In the genomic region with DNA sequence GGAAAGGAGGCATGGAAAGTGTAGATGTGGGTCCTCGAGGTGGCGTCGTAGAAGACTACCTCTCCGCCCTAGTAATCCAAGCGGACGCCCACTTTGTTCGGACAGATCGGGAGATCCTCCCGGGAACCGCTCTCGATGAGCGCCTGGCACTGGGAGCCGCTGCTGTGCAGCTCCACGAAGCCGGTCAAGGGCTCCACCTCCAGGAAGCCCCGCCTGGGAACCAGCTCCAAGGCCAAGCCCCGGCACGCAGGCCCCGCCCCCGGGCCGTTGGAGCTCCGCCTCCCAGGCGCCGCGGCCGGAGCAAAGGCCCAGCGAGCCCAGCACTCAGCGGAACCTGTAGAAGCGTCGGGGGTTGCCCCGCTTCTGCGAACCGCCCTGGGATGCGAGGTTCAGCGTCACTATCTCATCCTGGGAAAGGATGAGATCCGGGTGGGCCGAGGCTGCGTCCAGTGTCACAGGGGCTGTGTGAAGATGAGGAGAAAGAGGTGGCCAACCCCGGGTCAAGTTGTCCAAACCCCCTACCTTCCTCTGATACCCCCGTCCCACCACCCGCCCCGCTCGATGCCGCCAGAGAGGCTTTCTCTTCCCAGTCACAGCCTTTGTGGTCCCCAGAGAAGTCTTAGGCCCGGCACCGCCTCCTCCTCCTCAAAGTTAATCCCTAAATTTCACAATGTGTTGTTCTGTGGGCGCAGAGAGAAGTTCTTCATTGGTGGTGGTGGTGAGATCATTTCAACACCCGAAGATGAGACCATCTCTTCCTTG, we compare ENCODE assay signal across 8 cellular contexts. TPM values are rescaled to one million over a fixed set of nuclear protein-coding genes. Genes with fewer than 3 reads are reported as not detected.
DNase-seq lines count a peak whose midpoint lies in the region; FAIRE-seq and TF ChIP-seq lines count a peak whose summit lies in the region.

No MANE protein-coding gene starts in this region.

- peak overlapping the region; percentile 65 for H3K4me3 ChIP-seq in HUES48 (ENCODE audit: low read depth, low read length)
- H3K4me3 ChIP-seq in SJSA1: peak overlapping the region; percentile 21
- peak overlapping the region; percentile 38 for H3K4me3 ChIP-seq in neural progenitor cell
- H3K4me3 ChIP-seq in stomach: peak overlapping the region; percentile 39 to 50 (median 48)

- H3K9me3 Mint-ChIP-seq in activated naive CD4-positive, alpha-beta T cell treated with anti-CD3 and anti-CD28 coated beads for 36 hours: no peaks in the 10 kb centered on the region
- peaks cover 2% of the 10 kb centered on the region for H3K9me3 Mint-ChIP-seq in neural progenitor cell

- peaks cover 86% of the 10 kb centered on the region for H3K27me3 ChIP-seq in HUES48 (ENCODE audit: control insufficient read depth, insufficient read depth, low read length)
- peaks cover 40% of the 10 kb centered on the region for H3K27me3 ChIP-seq in SJSA1 (replicated peaks)
- peaks cover 100% of the 10 kb centered on the region for H3K27me3 ChIP-seq in neural progenitor cell
- H3K27me3 ChIP-seq in stomach: peaks cover 4 to 81% (median 13%) of the 10 kb centered on the region in 3 donors

- TF ChIP-seq CTCF in neural progenitor cell (IDR thresholded peaks at IDR 0.05): no peak
- TF ChIP-seq CTCF in stomach (IDR thresholded peaks at IDR 0.05): no peak

- peaks cover 28% of the 10 kb centered on the region for H4K20me1 ChIP-seq in neural progenitor cell (ENCODE audit: low read depth)

- no peak for TF ChIP-seq EP300 in stomach (IDR thresholded peaks at IDR 0.05)

- H3K27ac ChIP-seq in HUES48 (ENCODE audit: low read depth, low read length) (no peak overlapping the region), SJSA1 (no peak overlapping the region), neural progenitor cell (no peak overlapping the region), stomach (peak overlapping the region; percentile 67 to 82 (median 80))

- peak overlapping the region; percentile 30 for H2AFZ ChIP-seq in neural progenitor cell (replicated peaks)

- H3K27ac Mint-ChIP-seq in activated naive CD4-positive, alpha-beta T cell treated with anti-CD3 and anti-CD28 coated beads for 36 hours: no peak overlapping the region
- H3K27ac Mint-ChIP-seq in neural progenitor cell: no peak overlapping the region

- no peaks in the 10 kb centered on the region for H3K36me3 Mint-ChIP-seq in activated naive CD4-positive, alpha-beta T cell treated with anti-CD3 and anti-CD28 coated beads for 36 hours (ENCODE audit: low read depth)
- no peaks in the 10 kb centered on the region for H3K36me3 Mint-ChIP-seq in neural progenitor cell

- peaks cover 55% of the 10 kb centered on the region for H3K4me1 Mint-ChIP-seq in activated naive CD4-positive, alpha-beta T cell treated with anti-CD3 and anti-CD28 coated beads for 36 hours (ENCODE audit: low read depth)
- H3K4me1 Mint-ChIP-seq in neural progenitor cell: peaks cover 28% of the 10 kb centered on the region

- peaks cover 20% of the 10 kb centered on the region for H3K27me3 Mint-ChIP-seq in activated naive CD4-positive, alpha-beta T cell treated with anti-CD3 and anti-CD28 coated beads for 36 hours (ENCODE audit: low read depth)
- peaks cover 64% of the 10 kb centered on the region for H3K27me3 Mint-ChIP-seq in neural progenitor cell (ENCODE audit: insufficient read depth, low read depth)

- peak; percentile 68 for DNase-seq in SIG-M5 treated with dmso at 0.1 percent for 504 hours (lab: John Stamatoyannopoulos, UW; ENCODE audit: unreplicated experiment)
- DNase-seq in SIG-M5 (lab: John Stamatoyannopoulos, UW): no peak
- DNase-seq in SJSA1 (ENCODE audit: low read depth in 1 of 2, low spot score in 2 of 2): peak; percentile 72 to 90
- peak; percentile 73 for DNase-seq in activated naive CD4-positive, alpha-beta T cell treated with anti-CD3 and anti-CD28 coated beads for 36 hours
- peak; percentile 86 to 89 for DNase-seq in frontal cortex (ENCODE audit: low spot score in 2 of 2)
- peak; percentile 79 for DNase-seq in neural progenitor cell (ENCODE audit: low spot score)
- DNase-seq in stomach: peak; percentile 90

- H3K4me2 ChIP-seq in neural progenitor cell: peak overlapping the region; percentile 83

- intact Hi-C loops in activated naive CD4-positive, alpha-beta T cell treated with anti-CD3 and anti-CD28 coated beads for 36 hours (cut with micrococcal nuclease): loop anchor here (1.0 to 2.0 kb wide), 3 partner anchors 35 to 295 kb away; a partner anchor contains a TSS
- intact Hi-C loops in stomach (cut with DNase I; ENCODE audit: low total_unique reads): no loop called here

- TF ChIP-seq POLR2A in stomach (IDR thresholded peaks at IDR 0.05): peak in 2 of 4 donors; percentile 14 to 67

- no peak for FAIRE-seq in frontal cortex (lab: Jason Lieb, UNC)

- H3K9ac ChIP-seq in HUES48 (ENCODE audit: low read depth, low read length): no peak overlapping the region
- H3K9ac ChIP-seq in neural progenitor cell: no peak overlapping the region

- no peaks in the 10 kb centered on the region for H3K79me2 ChIP-seq in neural progenitor cell (ENCODE audit: low read depth)

- peaks cover 25% of the 10 kb centered on the region for H3K4me1 ChIP-seq in HUES48 (ENCODE audit: control insufficient read depth, insufficient read depth, low read length)
- H3K4me1 ChIP-seq in SJSA1 (replicated peaks): peaks cover 32% of the 10 kb centered on the region
- H3K4me1 ChIP-seq in neural progenitor cell: peaks cover 14% of the 10 kb centered on the region
- peaks cover 30 to 55% (median 38%) of the 10 kb centered on the region in 4 donors for H3K4me1 ChIP-seq in stomach

- no peaks in the 10 kb centered on the region for H3K9me3 ChIP-seq in HUES48 (ENCODE audit: control insufficient read depth, insufficient read depth, low read length)
- H3K9me3 ChIP-seq in SJSA1 (replicated peaks): no peaks in the 10 kb centered on the region
- no peaks in the 10 kb centered on the region for H3K9me3 ChIP-seq in neural progenitor cell (ENCODE audit: low read depth)
- no peaks in the 10 kb centered on the region for H3K9me3 ChIP-seq in stomach

- CTCF ChIA-PET in activated naive CD4-positive, alpha-beta T cell treated with anti-CD3 and anti-CD28 coated beads for 36 hours (lab: Charles Lee): interaction anchor here (0.6 to 7.9 kb wide), 11 partner anchors 24 to 254 kb away, joined by 3 to 227 read pairs (median 6); a partner anchor contains a TSS

- WGBS in stomach, 5 donors: 8 to 14% (median 9%) methylated on average over 36 to 48 of the region's 48 CpGs

- peak overlapping the region; percentile 78 for H3K4me3 Mint-ChIP-seq in activated naive CD4-positive, alpha-beta T cell treated with anti-CD3 and anti-CD28 coated beads for 36 hours
- peak overlapping the region; percentile 86 for H3K4me3 Mint-ChIP-seq in neural progenitor cell

- H3K36me3 ChIP-seq in HUES48 (ENCODE audit: control insufficient read depth, insufficient read depth, low read length) (no peaks in the 10 kb centered on the region), SJSA1 (no peaks in the 10 kb centered on the region), neural progenitor cell (no peaks in the 10 kb centered on the region), stomach (no peaks in the 10 kb centered on the region)

- H3F3A ChIP-seq in neural progenitor cell (ENCODE audit: low read depth): peaks cover 22% of the 10 kb centered on the region

RNA-seq across cellular contexts. Expression of a gene that starts 10.8 kb away (rescaled TPM):
- total RNA-seq in SJSA1 (2014; rRNA removed; shearing (Covaris generic)): not detected in 2 replicates
- under 1 TPM in 1 of 2 experiments, not detected in 1; 0.17 TPM for total RNA-seq in activated naive CD4-positive, alpha-beta T cell treated with anti-CD3 and anti-CD28 coated beads for 36 hours
- total RNA-seq in frontal cortex: not detected
- total RNA-seq in neural progenitor cell (ENCODE audit: low replicate concordance): not detected in 2 replicates
- total RNA-seq in stomach: 10 to 100 TPM in 2 of 5 donors, 1 to 10 TPM in 1, not detected in 2; 4.6 to 12.3 (median 11.0) TPM
- 10 to 100 TPM in 1 of 3 donors, 1 to 10 TPM in 2; 1.2 to 52.2 (median 4.3) TPM for polyA plus RNA-seq in stomach

RNA-seq across cellular contexts. Expression of a gene that starts 26.6 kb away (rescaled TPM):
- total RNA-seq in SJSA1 (2014; rRNA removed; shearing (Covaris generic)): not detected in 2 replicates
- not detected for total RNA-seq in activated naive CD4-positive, alpha-beta T cell treated with anti-CD3 and anti-CD28 coated beads for 36 hours
- total RNA-seq in frontal cortex (not detected), neural progenitor cell (ENCODE audit: low replicate concordance) (not detected in 2 replicates), stomach (10 to 100 TPM in 1 of 5 donors, 1 to 10 TPM in 1, under 1 TPM in 1, not detected in 2; 0.18 to 13.5 (median 7.1) TPM)
- 1 to 10 TPM; 2.4 to 3.4 (median 3.2) TPM for polyA plus RNA-seq in stomach

RNA-seq across cellular contexts. Expression of a gene that starts 33.8 kb away (rescaled TPM):
- total RNA-seq in SJSA1 (2014; rRNA removed; shearing (Covaris generic)): not detected in 2 replicates
- not detected for total RNA-seq in activated naive CD4-positive, alpha-beta T cell treated with anti-CD3 and anti-CD28 coated beads for 36 hours
- total RNA-seq in frontal cortex (not detected), neural progenitor cell (ENCODE audit: low replicate concordance) (not detected in 2 replicates), stomach (not detected)
- polyA plus RNA-seq in stomach: not detected

RNA-seq across cellular contexts. Expression of a gene that starts 35.1 kb away (rescaled TPM):
- 26.3 and 33.8 TPM in 2 replicates for total RNA-seq in SJSA1 (2014; rRNA removed; shearing (Covaris generic))
- 10 to 100 TPM; 42.8 to 46.6 TPM for total RNA-seq in activated naive CD4-positive, alpha-beta T cell treated with anti-CD3 and anti-CD28 coated beads for 36 hours
- total RNA-seq in frontal cortex (17.1 TPM), neural progenitor cell (ENCODE audit: low replicate concordance) (22.7 and 28.4 TPM in 2 replicates), stomach (100 to 1,000 TPM in 1 of 5 donors, 10 to 100 TPM in 3, 1 to 10 TPM in 1; 1.2 to 141 (median 30.4) TPM)
- polyA plus RNA-seq in stomach: 100 to 1,000 TPM in 1 of 3 donors, 10 to 100 TPM in 2; 67.8 to 106 (median 69.7) TPM

RNA-seq across cellular contexts. Expression of a gene that starts 41.1 kb away (rescaled TPM):
- total RNA-seq in SJSA1 (2014; rRNA removed; shearing (Covaris generic)): 22.5 and 29.7 TPM in 2 replicates
- 10 to 100 TPM; 74.6 to 77.8 TPM for total RNA-seq in activated naive CD4-positive, alpha-beta T cell treated with anti-CD3 and anti-CD28 coated beads for 36 hours
- total RNA-seq in frontal cortex (15.5 TPM), neural progenitor cell (ENCODE audit: low replicate concordance) (25.0 and 34.8 TPM in 2 replicates), stomach (10 to 100 TPM in 3 of 5 donors, 1 to 10 TPM in 2; 4.1 to 44.2 (median 21.7) TPM)
- 10 to 100 TPM; 36.0 to 65.1 (median 52.3) TPM for polyA plus RNA-seq in stomach

Comparison
In these comparisons a context has a peak if more than half of its experiments do, and no peak if none do; other contexts are left out.
1. H3K27ac ChIP-seq: peak in stomach (5 of 5); none in HUES48 (single experiment), SJSA1 (single experiment) and neural progenitor cell (single experiment).
2. Peak in every context shown above with its lines, with median percentiles within 50 percentile points of each other: H3K4me3 ChIP-seq.